ENCODE assay signal across 1 cellular context in genomic region chr2:30165050-30165520, GRCh38.
A peak's percentile ranks its signal among the peaks of the same experiment; 100 is the strongest.
TF ChIP-seq lines count a peak whose summit lies in the region.

No MANE protein-coding gene starts in this region.

TF ChIP-seq in K562, 482 proteins besides CTCF, POLR2A, EP300 and RAD21 (continued from another document and continues in another):
- TF ChIP-seq ZNF639 (CRISPR knock-in tag; conservative IDR thresholded peaks at IDR 0.05 in 1 of 2, IDR thresholded peaks at IDR 0.05 in 1 of 2) (no peak), ZNF561 (CRISPR knock-in tag; conservative IDR thresholded peaks at IDR 0.05) (no peak), ASH1L (IDR thresholded peaks at IDR 0.05; ENCODE audit: borderline replicate concordance, low read depth, partially characterized antibody) (no peak), ZNF384 (IDR thresholded peaks at IDR 0.05; ENCODE audit: low read depth, low read length) (peak; percentile 97), ARID3A (IDR thresholded peaks at IDR 0.05; ENCODE audit: borderline replicate concordance, low read depth, low read length) (peak; percentile 59; the same call in 1 of the 2 replicates), FOXK1 (CRISPR knock-in tag; IDR thresholded peaks at IDR 0.05; ENCODE audit: borderline replicate concordance) (no peak), ERF (CRISPR knock-in tag; IDR thresholded peaks at IDR 0.05) (no peak), ZNF76 (CRISPR knock-in tag; IDR thresholded peaks at IDR 0.05; ENCODE audit: borderline replicate concordance) (no peak), EZH2 (IDR thresholded peaks at IDR 0.05; ENCODE audit: borderline replicate concordance, low read depth, low read length) (no peak), AFF1 (IDR thresholded peaks at IDR 0.05; ENCODE audit: low read depth in 1 of 2, partially characterized antibody in 2 of 2) (no peak), TRIM24 (IDR thresholded peaks at IDR 0.05) (no peak), MGA (IDR thresholded peaks at IDR 0.05) (no peak), ZKSCAN8 (CRISPR knock-in tag; IDR thresholded peaks at IDR 0.05) (no peak), ZBTB33 (CRISPR knock-in tag; IDR thresholded peaks at IDR 0.05) (no peak), PTBP1 (IDR thresholded peaks at IDR 0.05; ENCODE audit: low read depth, low read length) (no peak), CEBPB (tag; IDR thresholded peaks at IDR 0.05) (peak; percentile 57; the same call in 1 of the 2 replicates), MTA2 (IDR thresholded peaks at IDR 0.05; ENCODE audit: low read depth) (no peak), SRSF9 (IDR thresholded peaks at IDR 0.05; ENCODE audit: borderline replicate concordance, low read depth, low read length) (no peak), SLC30A9 (CRISPR knock-in tag; IDR thresholded peaks at IDR 0.05) (no peak), ZNF668 (CRISPR knock-in tag; IDR thresholded peaks at IDR 0.05) (no peak), HINFP (tag; conservative IDR thresholded peaks at IDR 0.05; ENCODE audit: low read depth) (no peak), ZBTB8A (IDR thresholded peaks at IDR 0.05; ENCODE audit: partially characterized antibody) (no peak), CTBP1 (IDR thresholded peaks at IDR 0.05; ENCODE audit: borderline replicate concordance) (peak; percentile 53; the same call in 1 of the 2 replicates), POLR3A (IDR thresholded peaks at IDR 0.05; ENCODE audit: borderline replicate concordance, extremely low read depth, insufficient read depth, insufficient read length) (no peak), STAT5A (IDR thresholded peaks at IDR 0.05; ENCODE audit: borderline replicate concordance, low read length) (no peak), MEF2D (tag; conservative IDR thresholded peaks at IDR 0.05; ENCODE audit: low read depth) (no peak), ZNF518B (CRISPR knock-in tag; IDR thresholded peaks at IDR 0.05) (no peak), XRCC3 (IDR thresholded peaks at IDR 0.05) (no peak)
